8 cellular contexts compared by ENCODE assay signal in the genomic region with DNA sequence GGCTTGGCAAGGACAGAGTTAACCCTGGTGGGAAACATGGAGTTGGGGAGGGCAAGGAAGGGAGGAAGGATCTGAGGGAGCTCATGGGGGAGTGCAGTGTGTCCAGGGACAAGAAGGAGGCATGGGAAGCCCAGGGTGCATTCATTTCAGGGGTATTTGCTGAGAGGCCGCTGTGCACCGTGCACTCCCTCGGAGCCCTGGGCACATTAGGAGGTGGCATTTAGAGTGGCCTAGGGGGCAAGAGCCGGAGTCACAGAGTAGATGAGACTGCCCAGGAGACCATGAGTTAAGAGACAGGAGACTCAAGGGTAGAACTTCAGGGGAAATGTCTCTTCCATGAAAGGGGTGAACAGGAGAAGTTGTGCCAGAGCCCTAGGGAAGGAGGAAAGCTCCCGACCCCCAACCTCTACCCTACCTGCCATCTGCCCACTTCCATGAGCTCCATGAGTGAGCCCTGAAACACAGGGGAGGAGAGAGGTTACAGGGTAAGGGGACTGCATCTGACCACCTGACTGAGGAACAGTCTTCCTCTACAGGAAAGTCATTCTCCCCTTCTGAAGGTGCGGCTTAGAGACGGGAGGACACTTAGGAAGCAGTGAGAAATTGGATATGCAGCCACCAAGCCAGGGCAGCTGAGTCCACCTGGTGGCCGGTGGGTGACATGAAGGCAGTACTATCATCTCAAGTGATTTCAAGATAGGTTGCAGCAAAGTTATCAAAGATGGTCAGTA. TPM values are rescaled to one million over a fixed set of nuclear protein-coding genes. Genes with fewer than 3 reads are reported as not detected.
DNase-seq lines count a peak whose midpoint lies in the region; ATAC-seq and TF ChIP-seq lines count a peak whose summit lies in the region.

No MANE protein-coding gene starts in this region.

- H3K27ac Mint-ChIP-seq in Caco-2 (ENCODE audit: unreplicated experiment), result no peak overlapping the region

- H3K4me1 Mint-ChIP-seq in Caco-2 (ENCODE audit: low read depth, unreplicated experiment), result no peaks in the 10 kb centered on the region
- no peaks in the 10 kb centered on the region for H3K4me1 Mint-ChIP-seq in activated T-cell treated with anti-CD3 and anti-CD28 coated beads, Interleukin-2, amount 50 U/mL, for 4 hours (ENCODE audit: low read depth)

- CTCF ChIA-PET in Caco-2 (lab: Charles Lee), result no interaction called here

- H3K27me3 Mint-ChIP-seq in Caco-2 (ENCODE audit: insufficient read depth, unreplicated experiment), result no peaks in the 10 kb centered on the region
- no peaks in the 10 kb centered on the region for H3K27me3 Mint-ChIP-seq in activated T-cell treated with anti-CD3 and anti-CD28 coated beads, Interleukin-2, amount 50 U/mL, for 4 hours (ENCODE audit: low read depth)

- H3K4me3 ChIP-seq in Caco-2 (ENCODE audit: low read depth, low read length), result no peak overlapping the region
- no peak overlapping the region for H3K4me3 ChIP-seq in vagina

- H3K4me3 Mint-ChIP-seq in Caco-2 (ENCODE audit: unreplicated experiment), result no peak overlapping the region
- H3K4me3 Mint-ChIP-seq in activated T-cell treated with anti-CD3 and anti-CD28 coated beads, Interleukin-2, amount 50 U/mL, for 4 hours, result no peak overlapping the region

- peak; percentile 71 to 75 for TF ChIP-seq CTCF in Caco-2 (IDR thresholded peaks at IDR 0.05; ENCODE audit: insufficient read depth in 1 of 2, low read depth in 1 of 2, low read length in 1 of 2, severe bottlenecking in 1 of 2, unreplicated experiment in 1 of 2)
- peak; percentile 94 for TF ChIP-seq CTCF in foreskin keratinocyte (conservative IDR thresholded peaks at IDR 0.05)
- peak in 2 of 3 donors; percentile 15 to 57 for TF ChIP-seq CTCF in omental fat pad (IDR thresholded peaks at IDR 0.05)
- peak; percentile 52 to 88 (median 87) for TF ChIP-seq CTCF in vagina (IDR thresholded peaks at IDR 0.05)

- H3K4me1 ChIP-seq in Caco-2 (peaks cover 19% of the 10 kb centered on the region), foreskin keratinocyte (peaks cover 15% of the 10 kb centered on the region), vagina (no peaks in the 10 kb centered on the region)

- H3K27me3 ChIP-seq in Caco-2 (replicated peaks; ENCODE audit: control insufficient read depth, insufficient read depth, low read length), result no peaks in the 10 kb centered on the region
- H3K27me3 ChIP-seq in foreskin keratinocyte, result no peaks in the 10 kb centered on the region
- no peaks in the 10 kb centered on the region for H3K27me3 ChIP-seq in vagina

- POLR2A ChIA-PET in Caco-2 (lab: Charles Lee), result no interaction called here

- BruUV-seq in Caco-2 (replicated peaks; lab: Mats Ljungman, UMichigan), result no TSS peak

- intact Hi-C loops in Caco-2 (cut with micrococcal nuclease; ENCODE audit: unreplicated experiment) (loop anchor here (1.0 to 10.0 kb wide), 6 partner anchors 130 to 514 kb away; a partner anchor contains a TSS), vagina (cut with DNase I) (loop anchor here (10.0 kb wide), 1 partner anchor 522 kb away; a partner anchor contains a TSS)

- no peak for ATAC-seq in activated T-cell treated with anti-CD3 and anti-CD28 coated beads, Interleukin-2, amount 50 U/mL, for 4 hours
- peak; percentile 63 for ATAC-seq in foreskin keratinocyte
- ATAC-seq in omental fat pad (ENCODE audit: low FRiP score), result peak; percentile 71
- no peak for ATAC-seq in GM21528 (IDR thresholded peaks at IDR 0.05; ENCODE audit: low FRiP score, unreplicated experiment)

- peaks cover 8% of the 10 kb centered on the region for H3K9me3 Mint-ChIP-seq in Caco-2 (ENCODE audit: unreplicated experiment)
- no peaks in the 10 kb centered on the region for H3K9me3 Mint-ChIP-seq in activated T-cell treated with anti-CD3 and anti-CD28 coated beads, Interleukin-2, amount 50 U/mL, for 4 hours

- H3K36me3 Mint-ChIP-seq in Caco-2 (ENCODE audit: insufficient read depth, unreplicated experiment), result no peaks in the 10 kb centered on the region
- no peaks in the 10 kb centered on the region for H3K36me3 Mint-ChIP-seq in activated T-cell treated with anti-CD3 and anti-CD28 coated beads, Interleukin-2, amount 50 U/mL, for 4 hours (ENCODE audit: insufficient read depth)

- DNase-seq in Caco-2 (peak; percentile 65 to 69), HK-2 (ENCODE audit: unreplicated experiment) (peak; percentile 51), NCI-H82 treated with DMSO at 0.1 percent for 48 hours (lab: John Stamatoyannopoulos, UW; ENCODE audit: unreplicated experiment) (peak; percentile 33), foreskin keratinocyte (peak; percentile 38 to 69), omental fat pad (ENCODE audit: low spot score) (peak; percentile 58), vagina (ENCODE audit: extremely low spot score in 2 of 2) (no peak)
- peak; percentile 12 for DNase-seq in activated T-cell treated with anti-CD3 and anti-CD28 coated beads, Interleukin-2, amount 50 U/mL, for 4 hours

- H3K27ac ChIP-seq in foreskin keratinocyte (no peak overlapping the region), vagina (no peak overlapping the region)

- no peaks in the 10 kb centered on the region; the same call in 1 of the 2 replicates for H3K36me3 ChIP-seq in Caco-2 (ENCODE audit: control insufficient read depth, insufficient read depth, low read length)
- H3K36me3 ChIP-seq in vagina, result no peaks in the 10 kb centered on the region

- H3K9me3 ChIP-seq in Caco-2 (0 out of 2 replicates have a peak, but pooled peaks cover 5% of the 10 kb centered on the region), vagina (no peaks in the 10 kb centered on the region)

- TF ChIP-seq POLR2A in vagina (IDR thresholded peaks at IDR 0.05), result no peak

RNA-seq across cellular contexts. Expression of a gene that starts 58.5 kb away (rescaled TPM):
- 30.2 and 32.6 TPM in 2 replicates for total RNA-seq in Caco-2 (2022)
- total RNA-seq in activated T-cell treated with anti-CD3 and anti-CD28 coated beads, Interleukin-2, amount 50 U/mL, for 4 hours, result 10 to 100 TPM; 52.7 to 64.4 (median 62.9) TPM
- total RNA-seq in foreskin keratinocyte, result 94.8 and 102 TPM in 2 replicates
- polyA plus RNA-seq in foreskin keratinocyte, result 74.3 and 91.3 TPM in 2 replicates
- total RNA-seq in omental fat pad, result 100 to 1,000 TPM in 1 of 4 donors, 10 to 100 TPM in 3; 76.4 to 105 (median 90.5) TPM
- total RNA-seq in vagina, result 46.9 TPM

Comparison
In these comparisons a context has a peak if more than half of its experiments do, and no peak if none do; other contexts are left out.
1. DNase-seq: peak in Caco-2 (2 of 2), HK-2 (single experiment), NCI-H82 treated with DMSO at 0.1 percent for 48 hours (single experiment), activated T-cell treated with anti-CD3 and anti-CD28 coated beads, Interleukin-2, amount 50 U/mL, for 4 hours (single experiment), foreskin keratinocyte (2 of 2) and omental fat pad (single experiment); none in vagina (0 of 2).
2. CTCF ChIP-seq: peak in every context shown above with its lines; median percentile 94 in foreskin keratinocyte; 87 in vagina; 73 in Caco-2; 36 in omental fat pad.
3. ATAC-seq: peak in foreskin keratinocyte (single experiment) and omental fat pad (single experiment); none in activated T-cell treated with anti-CD3 and anti-CD28 coated beads, Interleukin-2, amount 50 U/mL, for 4 hours (0 of 2) and GM21528 (single experiment).